In genomic region chr10:70146489-70147488, GRCh38 we compare ENCODE assay signal across 8 cellular contexts. TPM values are rescaled to one million over a fixed set of nuclear protein-coding genes. Genes with fewer than 3 reads are reported as not detected.
DNase-seq lines count a peak whose midpoint lies in the region; ATAC-seq and TF ChIP-seq lines count a peak whose summit lies in the region.

A gene with protein sequence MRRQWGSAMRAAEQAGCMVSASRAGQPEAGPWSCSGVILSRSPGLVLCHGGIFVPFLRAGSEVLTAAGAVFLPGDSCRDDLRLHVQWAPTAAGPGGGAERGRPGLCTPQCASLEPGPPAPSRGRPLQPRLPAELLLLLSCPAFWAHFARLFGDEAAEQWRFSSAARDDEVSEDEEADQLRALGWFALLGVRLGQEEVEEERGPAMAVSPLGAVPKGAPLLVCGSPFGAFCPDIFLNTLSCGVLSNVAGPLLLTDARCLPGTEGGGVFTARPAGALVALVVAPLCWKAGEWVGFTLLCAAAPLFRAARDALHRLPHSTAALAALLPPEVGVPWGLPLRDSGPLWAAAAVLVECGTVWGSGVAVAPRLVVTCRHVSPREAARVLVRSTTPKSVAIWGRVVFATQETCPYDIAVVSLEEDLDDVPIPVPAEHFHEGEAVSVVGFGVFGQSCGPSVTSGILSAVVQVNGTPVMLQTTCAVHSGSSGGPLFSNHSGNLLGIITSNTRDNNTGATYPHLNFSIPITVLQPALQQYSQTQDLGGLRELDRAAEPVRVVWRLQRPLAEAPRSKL (minus strand): TSS chr10:70146700. CDS start chr10:70146586, 114 bp downstream.

- H3K27ac ChIP-seq in adrenal gland (peak within 1 kb of the TSS; percentile 81 to 96 (median 86)), heart right ventricle (peak within 1 kb of the TSS; percentile 83 to 97 (median 92)), upper lobe of left lung (peak within 1 kb of the TSS; percentile 89 to 92 (median 92))

- H3K4me3 ChIP-seq in adrenal gland: peak within 1 kb of the TSS in 3 of 4 donors; percentile 36 to 74 (median 56)
- H3K4me3 ChIP-seq in heart right ventricle: peak within 1 kb of the TSS; percentile 74 to 90 (median 81)
- H3K4me3 ChIP-seq in upper lobe of left lung: peak within 1 kb of the TSS; percentile 81 to 90 (median 83)

- in situ Hi-C loops in GM13976 (cut with MboI; ENCODE audit: low sequenced_read_pairs, unreplicated experiment): no loop called here

- DNase-seq in GM13976 (ENCODE audit: low spot score): peak; percentile 97
- DNase-seq in NCI-H146 (lab: John Stamatoyannopoulos, UW): peak; percentile 99
- DNase-seq in T-helper 1 cell: peak; percentile 83 to 93 (median 86)
- peak; percentile 97 to 99 (median 99) for DNase-seq in adrenal gland
- DNase-seq in heart right ventricle: peak; percentile 94 to 98
- peak; percentile 95 to 99 (median 98) for DNase-seq in posterior cingulate gyrus
- peak in 1 of 2 donors; percentile 97 for DNase-seq in upper lobe of left lung

- intact Hi-C loops in adrenal gland (cut with DNase I): no loop called here
- intact Hi-C loops in heart right ventricle (cut with DNase I): loop anchor here in 2 of 10 donors (1.0 to 2.0 kb wide), 2 partner anchors 24 to 30 kb away; partner anchors contain the start of gene SAR1A (in 1 of the 2)
- intact Hi-C loops in posterior cingulate gyrus (cut with DNase I): loop anchor here (2.0 to 10.0 kb wide), 2 partner anchors 24 to 218 kb away; partner anchors contain the start of gene SAR1A

- peaks cover 17 to 23% of the 10 kb centered on the region in 2 donors for H3K4me1 ChIP-seq in adrenal gland (replicated peaks in 1 of 2)
- peaks cover 8 to 28% (median 20%) of the 10 kb centered on the region in 9 donors for H3K4me1 ChIP-seq in heart right ventricle
- peaks cover 11 to 30% (median 19%) of the 10 kb centered on the region in 4 donors for H3K4me1 ChIP-seq in upper lobe of left lung

- peak in 1 of 4 donors; percentile 1 for TF ChIP-seq EP300 in upper lobe of left lung (IDR thresholded peaks at IDR 0.05)

- ATAC-seq in HG02870 (IDR thresholded peaks at IDR 0.05; ENCODE audit: unreplicated experiment) (peak; percentile 91), heart right ventricle (peak; percentile 87 to 98 (median 96)), upper lobe of left lung (ENCODE audit: low FRiP score in 2 of 2) (peak; percentile 97 to 98)

- WGBS in adrenal gland, 4 donors: 1 to 2% (median 1%) methylated on average over 22 to 40 of the region's 40 CpGs
- 1 to 2% methylated on average over 40 of the region's 40 CpGs for WGBS in heart right ventricle, 2 donors
- WGBS in upper lobe of left lung, 2 donors: 1 to 2% methylated on average over 24 to 39 of the region's 40 CpGs

- H3K36me3 ChIP-seq in adrenal gland (replicated peaks in 1 of 2): peaks cover 0 to 29% of the 10 kb centered on the region in 2 donors
- peaks cover 0 to 38% (median 11%) of the 10 kb centered on the region in 9 donors for H3K36me3 ChIP-seq in heart right ventricle
- peaks cover 5 to 29% (median 14%) of the 10 kb centered on the region in 4 donors for H3K36me3 ChIP-seq in upper lobe of left lung

- TF ChIP-seq CTCF in GM13976 (IDR thresholded peaks at IDR 0.05; ENCODE audit: borderline replicate concordance, control extremely low read depth, extremely low read depth, insufficient read depth, missing control alignments) (peak; percentile 92), adrenal gland (IDR thresholded peaks at IDR 0.05) (peak; percentile 47 to 79 (median 69)), heart right ventricle (IDR thresholded peaks at IDR 0.05) (peak; percentile 49 to 88 (median 70)), upper lobe of left lung (IDR thresholded peaks at IDR 0.05) (peak; percentile 61 to 85 (median 74))

- no peaks in the 10 kb centered on the region for H3K9me3 ChIP-seq in adrenal gland (replicated peaks in 1 of 3)
- no peaks in the 10 kb centered on the region for H3K9me3 ChIP-seq in heart right ventricle
- H3K9me3 ChIP-seq in upper lobe of left lung: no peaks in the 10 kb centered on the region

- TF ChIP-seq POLR2A in adrenal gland (IDR thresholded peaks at IDR 0.05): peak; percentile 43 to 90
- TF ChIP-seq POLR2A in upper lobe of left lung (IDR thresholded peaks at IDR 0.05): peak in 3 of 4 donors; percentile 52 to 82 (median 75)

- H3K27me3 ChIP-seq in adrenal gland: no peaks in the 10 kb centered on the region
- no peaks in the 10 kb centered on the region for H3K27me3 ChIP-seq in heart right ventricle
- H3K27me3 ChIP-seq in upper lobe of left lung: no peaks in the 10 kb centered on the region

RNA-seq across cellular contexts. Expression of the gene that starts here (rescaled TPM):
- total RNA-seq in adrenal gland (10 to 100 TPM in 7 of 8 donors, 1 to 10 TPM in 1; 4.1 to 33.1 (median 18.0) TPM), heart right ventricle (1 to 10 TPM; 3.5 to 6.5 (median 4.6) TPM), upper lobe of left lung (10 to 100 TPM in 5 of 6 donors, 1 to 10 TPM in 1; 9.1 to 23.0 (median 15.7) TPM)
- polyA plus RNA-seq in adrenal gland (10 to 100 TPM in 2 of 3 donors, 1 to 10 TPM in 1; 4.9 to 19.5 (median 19.3) TPM), heart right ventricle (1 to 10 TPM; 2.6 to 6.1 TPM)
